ENCODE assay signal across 11 cellular contexts in genomic region chr12:52802442-52802841, GRCh38. TPM values are rescaled to one million over a fixed set of nuclear protein-coding genes. Genes with fewer than 3 reads are reported as not detected.
"Had no signal": no experiment of that assay in that cellular context is flagged by ENCODE, and none has a peak within 500 bp of the region (broad histone marks: within the 10 kb centered on the region; RNA-seq: fewer than 3 reads in every experiment).

No MANE protein-coding gene starts in this region.

- H3K9me3 Mint-ChIP-seq: H9, IgD-negative memory B cell had no signal

- H3K4me3 ChIP-seq: GM23248 had no signal

- H3K4me1 Mint-ChIP-seq: IgD-negative memory B cell had no signal

- DNase-seq: GM23248, GOT3, H9, HCEC 1CT, Karpas-422, KBM-7 had no signal

- H3K4me3 Mint-ChIP-seq: H9, IgD-negative memory B cell had no signal

- H3K27ac ChIP-seq: GM23248, HL-60, KMS-11 had no signal

- ATAC-seq: HepG2 had no signal

- H3K36me3 Mint-ChIP-seq: IgD-negative memory B cell had no signal

- H3K27ac Mint-ChIP-seq: H9 had no signal

RNA-seq across cellular contexts. Expression of gene KRT3, which starts 6.5 kb away (rescaled TPM):
- total RNA-seq: GM23248, H9, HepG2 had no signal
- polyA plus RNA-seq: GM23248, HepG2, IgD-negative memory B cell had no signal

RNA-seq across cellular contexts. Expression of gene KRT4, which starts 11.5 kb away (rescaled TPM):
- total RNA-seq: H9, HepG2, HT1080 had no signal
- polyA plus RNA-seq: GM23248, HepG2, IgD-negative memory B cell had no signal

RNA-seq across cellular contexts. Expression of gene KRT76, which starts 25.3 kb away (rescaled TPM):
- total RNA-seq: GM23248, H9, HepG2, HT1080 had no signal
- polyA plus RNA-seq: GM23248, HepG2, IgD-negative memory B cell had no signal

RNA-seq across cellular contexts. Expression of gene KRT79, which starts 31.7 kb away (rescaled TPM):
- total RNA-seq: GM23248, H9, HepG2 had no signal
- polyA plus RNA-seq: IgD-negative memory B cell had no signal

RNA-seq across cellular contexts. Expression of gene KRT78, which starts 46.4 kb away (rescaled TPM):
- total RNA-seq: GM23248, H9, HepG2, HT1080 had no signal
- polyA plus RNA-seq: GM23248, HepG2, IgD-negative memory B cell had no signal
